ENCODE assay signal across 23 cellular contexts in genomic region chr2:46803551-46803885, GRCh38.
A peak's percentile ranks its signal among the peaks of the same experiment; 100 is the strongest.
DNase-seq lines count a peak whose midpoint lies in the region; ATAC-seq, FAIRE-seq and TF ChIP-seq lines count a peak whose summit lies in the region.
"Had no signal": no experiment of that assay in that cellular context is flagged by ENCODE, and none has a peak within 500 bp of the region (broad histone marks: within the 10 kb centered on the region; RNA-seq: fewer than 3 reads in every experiment).

No MANE protein-coding gene starts in this region.

- H3K9me3 ChIP-seq in BLaER1 (no peaks in the 10 kb centered on the region), RWPE2 (ENCODE audit: severe bottlenecking) (no peaks in the 10 kb centered on the region), fibroblast of lung (ENCODE audit: control insufficient read depth, insufficient read depth, low read depth, low read length) (no peaks in the 10 kb centered on the region), osteoblast (ENCODE audit: low read depth, low read length) (no peaks in the 10 kb centered on the region), kidney (ENCODE audit: control insufficient read depth in 1 of 2, low read length in 2 of 2) (no peaks in the 10 kb centered on the region)
- H3K9me3 ChIP-seq: body of pancreas, psoas muscle, transverse colon had no signal

- no peak for DNase-seq in RWPE2 (ENCODE audit: low spot score)
- DNase-seq in fibroblast of lung (ENCODE audit: low read depth in 2 of 2) = no peak
- DNase-seq in osteoblast (ENCODE audit: insufficient read length, low spot score, missing footprints) = no peak
- DNase-seq in putamen (ENCODE audit: low spot score) = no peak
- DNase-seq in hepatic stellate cell (ENCODE audit: low spot score) = no peak
- DNase-seq in effector memory CD8-positive, alpha-beta T cell = no peak
- no peak for DNase-seq in kidney
- DNase-seq: activated CD4-positive, CD25-positive, alpha-beta regulatory T cell; activated CD8-positive, alpha-beta memory T cell treated with anti-CD3 and anti-CD28 coated beads for 24 hours; activated T-cell treated with anti-CD3 and anti-CD28 coated beads, Interleukin-2, amount 50 U/mL, for 72 hours; CD4-positive, alpha-beta memory T cell; erythroblast; KBM-7; NCI-H2029; psoas muscle; SHP77 treated with DMSO at 0.1 percent for 48 hours; stimulated activated naive B cell treated with anti-CD40 and anti-IgM and Interleukin-4, amounts not matched to agents 10 μg/mL and 1 μg/mL and 100 μg/mL, for 72 hours; transverse colon had no signal

- no peaks in the 10 kb centered on the region for H3K36me3 Mint-ChIP-seq in effector memory CD8-positive, alpha-beta T cell (ENCODE audit: insufficient read depth)
- H3K36me3 Mint-ChIP-seq: activated naive CD4-positive, alpha-beta T cell treated with anti-CD3 and anti-CD28 coated beads, Interleukin-2, amount 50 U/mL, for 24 hours; CD4-positive, alpha-beta memory T cell; natural killer cell treated with Interleukin-12 subunit alpha and Interleukin-12 subunit beta and Interleukin-15 and Interleukin-18, amount 100 ng/mL, for 72 hours; stimulated activated naive B cell treated with anti-CD40 and anti-IgM and Interleukin-4, amounts not matched to agents 10 μg/mL and 1 μg/mL and 100 μg/mL, for 72 hours had no signal

- no peak overlapping the region for H3K4me3 Mint-ChIP-seq in effector memory CD8-positive, alpha-beta T cell
- H3K4me3 Mint-ChIP-seq: activated naive CD4-positive, alpha-beta T cell treated with anti-CD3 and anti-CD28 coated beads, Interleukin-2, amount 50 U/mL, for 24 hours; activated T-cell treated with anti-CD3 and anti-CD28 coated beads, Interleukin-2, amount 50 U/mL, for 72 hours; CD4-positive, alpha-beta memory T cell; dendritic cell treated with granulocyte-macrophage colony-stimulating factor and Interleukin-4, amounts not matched to agents 40 ng/mL and 50 ng/mL, for 4 days; natural killer cell treated with Interleukin-12 subunit alpha and Interleukin-12 subunit beta and Interleukin-15 and Interleukin-18, amount 100 ng/mL, for 72 hours; stimulated activated naive B cell treated with anti-CD40 and anti-IgM and Interleukin-4, amounts not matched to agents 10 μg/mL and 1 μg/mL and 100 μg/mL, for 72 hours had no signal

- intact Hi-C loops in kidney (cut with DNase I) = no loop called here

- H3K9ac ChIP-seq in BLaER1 (no peak overlapping the region), fibroblast of lung (ENCODE audit: insufficient read depth, low read length) (no peak overlapping the region), kidney (ENCODE audit: low read length in 2 of 2) (no peak overlapping the region)

- no peaks in the 10 kb centered on the region for H3K27me3 ChIP-seq in BLaER1
- no peaks in the 10 kb centered on the region for H3K27me3 ChIP-seq in RWPE2 (ENCODE audit: insufficient read depth, poor library complexity, severe bottlenecking)
- H3K27me3 ChIP-seq in fibroblast of lung (ENCODE audit: control insufficient read depth, insufficient read depth, low read length) = no peaks in the 10 kb centered on the region
- H3K27me3 ChIP-seq in osteoblast (ENCODE audit: insufficient read depth, low read length) = no peaks in the 10 kb centered on the region
- H3K27me3 ChIP-seq: body of pancreas, transverse colon had no signal

- H3K79me2 ChIP-seq in fibroblast of lung (ENCODE audit: control insufficient read depth, insufficient read depth, low read length) = no peaks in the 10 kb centered on the region
- H3K79me2 ChIP-seq in osteoblast (ENCODE audit: insufficient read depth, low read length) = peaks cover 6% of the 10 kb centered on the region

- H3K4me2 ChIP-seq in BLaER1 (0 out of 2 replicates have a peak overlapping the region, but pooled peaks have one; percentile 19), fibroblast of lung (ENCODE audit: extremely low read depth, insufficient read depth, low read length) (no peak overlapping the region), osteoblast (ENCODE audit: insufficient read depth, low read length) (no peak overlapping the region)

- H3K4me3 ChIP-seq in BLaER1 = no peak overlapping the region
- no peak overlapping the region for H3K4me3 ChIP-seq in RWPE2 (ENCODE audit: severe bottlenecking)
- H3K4me3 ChIP-seq in fibroblast of lung (replicated peaks in 1 of 4; ENCODE audit: control extremely low read depth in 1 of 4, insufficient read depth in 1 of 4, low read depth in 3 of 4, low read length in 4 of 4) = no peak overlapping the region
- no peak overlapping the region for H3K4me3 ChIP-seq in osteoblast (ENCODE audit: insufficient read depth, low read length)
- H3K4me3 ChIP-seq in kidney (ENCODE audit: low read length in 2 of 2) = no peak overlapping the region
- H3K4me3 ChIP-seq: body of pancreas, psoas muscle, transverse colon had no signal

- H4K20me1 ChIP-seq in BLaER1 = no peaks in the 10 kb centered on the region
- H4K20me1 ChIP-seq in fibroblast of lung (ENCODE audit: control insufficient read depth, extremely low read depth, insufficient read depth, low read length) = no peaks in the 10 kb centered on the region
- no peaks in the 10 kb centered on the region for H4K20me1 ChIP-seq in osteoblast (ENCODE audit: insufficient read depth, low read length)

- H2AFZ ChIP-seq in fibroblast of lung (ENCODE audit: low read length) = no peak overlapping the region
- no peak overlapping the region for H2AFZ ChIP-seq in osteoblast (ENCODE audit: low read length)

- FAIRE-seq in kidney (lab: Jason Lieb, UNC) = no peak

- H3K27me3 Mint-ChIP-seq in effector memory CD8-positive, alpha-beta T cell = peaks cover 26 to 49% of the 10 kb centered on the region in 2 donors
- H3K27me3 Mint-ChIP-seq: stimulated activated naive B cell treated with anti-CD40 and anti-IgM and Interleukin-4, amounts not matched to agents 10 μg/mL and 1 μg/mL and 100 μg/mL, for 72 hours had no signal

- no peaks in the 10 kb centered on the region for H3K9me3 Mint-ChIP-seq in effector memory CD8-positive, alpha-beta T cell
- H3K9me3 Mint-ChIP-seq: dendritic cell treated with granulocyte-macrophage colony-stimulating factor and Interleukin-4, amounts not matched to agents 40 ng/mL and 50 ng/mL, for 4 days; natural killer cell treated with Interleukin-12 subunit alpha and Interleukin-12 subunit beta and Interleukin-15 and Interleukin-18, amount 100 ng/mL, for 72 hours had no signal

- H3K4me1 Mint-ChIP-seq in effector memory CD8-positive, alpha-beta T cell (ENCODE audit: low read depth in 2 of 2) = no peaks in the 10 kb centered on the region
- H3K4me1 Mint-ChIP-seq: activated naive CD4-positive, alpha-beta T cell treated with anti-CD3 and anti-CD28 coated beads, Interleukin-2, amount 50 U/mL, for 24 hours; CD4-positive, alpha-beta memory T cell; stimulated activated naive B cell treated with anti-CD40 and anti-IgM and Interleukin-4, amounts not matched to agents 10 μg/mL and 1 μg/mL and 100 μg/mL, for 72 hours had no signal

- H3K4me1 ChIP-seq in BLaER1 (peaks cover 39% of the 10 kb centered on the region), RWPE2 (ENCODE audit: insufficient read depth, poor library complexity, severe bottlenecking) (peaks cover 44% of the 10 kb centered on the region), fibroblast of lung (ENCODE audit: control insufficient read depth, extremely low read depth, insufficient read depth, low read length) (peaks cover 44% of the 10 kb centered on the region), osteoblast (ENCODE audit: insufficient read depth, low read length) (peaks cover 79% of the 10 kb centered on the region), kidney (ENCODE audit: control insufficient read depth in 1 of 2, insufficient read depth in 1 of 2, low read depth in 1 of 2, low read length in 2 of 2) (peaks cover 0 to 5% of the 10 kb centered on the region in 2 donors)
- H3K4me1 ChIP-seq: body of pancreas had no signal

- H3K36me3 ChIP-seq in BLaER1 = no peaks in the 10 kb centered on the region
- no peaks in the 10 kb centered on the region for H3K36me3 ChIP-seq in RWPE2 (ENCODE audit: low read depth)
- no peaks in the 10 kb centered on the region for H3K36me3 ChIP-seq in fibroblast of lung (ENCODE audit: control insufficient read depth, insufficient read depth, low read length)
- H3K36me3 ChIP-seq in osteoblast (ENCODE audit: insufficient read depth, low read length) = peaks cover 8% of the 10 kb centered on the region
- H3K36me3 ChIP-seq in kidney (ENCODE audit: control insufficient read depth in 1 of 2, insufficient read depth in 2 of 2, low read length in 2 of 2) = no peaks in the 10 kb centered on the region
- H3K36me3 ChIP-seq: transverse colon had no signal

- no peak for TF ChIP-seq CTCF in RWPE2 (IDR thresholded peaks at IDR 0.05; ENCODE audit: poor library complexity, severe bottlenecking)
- no peak for TF ChIP-seq CTCF in fibroblast of lung (conservative IDR thresholded peaks at IDR 0.05 in 1 of 2, IDR thresholded peaks at IDR 0.05 in 1 of 2; ENCODE audit: low read depth in 1 of 2, low read length in 2 of 2)
- TF ChIP-seq CTCF in osteoblast (IDR thresholded peaks at IDR 0.05; ENCODE audit: extremely low read depth, low read depth, low read length) = no peak
- TF ChIP-seq CTCF in kidney (IDR thresholded peaks at IDR 0.05; ENCODE audit: borderline replicate concordance, extremely low read depth, insufficient read depth) = no peak

- no peak overlapping the region for H3K27ac ChIP-seq in BLaER1
- peak overlapping the region; percentile 85 for H3K27ac ChIP-seq in RWPE2 (ENCODE audit: poor library complexity, severe bottlenecking)
- H3K27ac ChIP-seq in fibroblast of lung (ENCODE audit: insufficient read depth, low read length) = peak overlapping the region; percentile 98
- peak overlapping the region; percentile 93 for H3K27ac ChIP-seq in osteoblast (ENCODE audit: low read depth, low read length)
- H3K27ac ChIP-seq in kidney (ENCODE audit: low read depth in 2 of 2, low read length in 2 of 2) = no peak overlapping the region
- H3K27ac ChIP-seq: body of pancreas, psoas muscle, transverse colon had no signal

- H3K27ac Mint-ChIP-seq in effector memory CD8-positive, alpha-beta T cell = no peak overlapping the region
- H3K27ac Mint-ChIP-seq: activated naive CD4-positive, alpha-beta T cell treated with anti-CD3 and anti-CD28 coated beads, Interleukin-2, amount 50 U/mL, for 24 hours; activated T-cell treated with anti-CD3 and anti-CD28 coated beads, Interleukin-2, amount 50 U/mL, for 72 hours; CD4-positive, alpha-beta memory T cell; dendritic cell treated with granulocyte-macrophage colony-stimulating factor and Interleukin-4, amounts not matched to agents 40 ng/mL and 50 ng/mL, for 4 days; natural killer cell treated with Interleukin-12 subunit alpha and Interleukin-12 subunit beta and Interleukin-15 and Interleukin-18, amount 100 ng/mL, for 72 hours; stimulated activated naive B cell treated with anti-CD40 and anti-IgM and Interleukin-4, amounts not matched to agents 10 μg/mL and 1 μg/mL and 100 μg/mL, for 72 hours had no signal

- no peak for ATAC-seq in RWPE2 (ENCODE audit: low read depth)
- ATAC-seq in effector memory CD8-positive, alpha-beta T cell (replicated peaks) = no peak
- ATAC-seq: activated T-cell treated with anti-CD3 and anti-CD28 coated beads, Interleukin-2, amount 50 U/mL, for 72 hours; natural killer cell treated with Interleukin-12 subunit alpha and Interleukin-12 subunit beta and Interleukin-15 and Interleukin-18, amount 100 ng/mL, for 72 hours; stimulated activated naive B cell treated with anti-CD40 and anti-IgM and Interleukin-4, amounts not matched to agents 10 μg/mL and 1 μg/mL and 100 μg/mL, for 72 hours had no signal

Comparison
In these comparisons a context has a peak if more than half of its experiments do, and no peak if none do; other contexts are left out.
1. H3K27ac ChIP-seq: peak in RWPE2 (single experiment), fibroblast of lung (single experiment) and osteoblast (single experiment); none in BLaER1 (single experiment) and kidney (0 of 2).